ENCODE assay signal across 8 cellular contexts in genomic region chr1:220045356-220046051, GRCh38. TPM values are rescaled to one million over a fixed set of nuclear protein-coding genes. Genes with fewer than 3 reads are reported as not detected.
DNase-seq lines count a peak whose midpoint lies in the region; ATAC-seq and TF ChIP-seq lines count a peak whose summit lies in the region.

No MANE protein-coding gene starts in this region.

- TF ChIP-seq CTCF in CD14-positive monocyte (IDR thresholded peaks at IDR 0.05) (no peak), Panc1 (IDR thresholded peaks at IDR 0.05) (no peak)

- no peaks in the 10 kb centered on the region for H3K27me3 ChIP-seq in Panc1 (ENCODE audit: control insufficient read depth, insufficient read depth, low read length)
- no peaks in the 10 kb centered on the region for H3K27me3 ChIP-seq in muscle layer of duodenum (ENCODE audit: low read depth, low read length)

- peaks cover 0 to 7% of the 10 kb centered on the region in 2 donors for H3K36me3 Mint-ChIP-seq in CD14-positive monocyte
- peaks cover 36% of the 10 kb centered on the region for H3K36me3 Mint-ChIP-seq in dendritic cell treated with granulocyte-macrophage colony-stimulating factor and Interleukin-4, amounts not matched to agents 40 ng/mL and 50 ng/mL, for 4 days (ENCODE audit: low read depth)

- peaks cover 4% of the 10 kb centered on the region; the same call in 1 of the 2 replicates for H3K4me1 ChIP-seq in Panc1 (ENCODE audit: control insufficient read depth, insufficient read depth, low read length)
- H3K4me1 ChIP-seq in muscle layer of duodenum (ENCODE audit: control insufficient read depth in 1 of 2, insufficient read depth in 2 of 2, low read length in 2 of 2), result peaks cover 0 to 8% of the 10 kb centered on the region in 2 donors

- H3K9me3 ChIP-seq in Panc1 (ENCODE audit: control insufficient read depth, insufficient read depth, low read depth, low read length), result no peaks in the 10 kb centered on the region
- H3K9me3 ChIP-seq in muscle layer of duodenum (ENCODE audit: control insufficient read depth in 1 of 2, low read length in 2 of 2), result no peaks in the 10 kb centered on the region

- H3K27ac ChIP-seq in Panc1 (ENCODE audit: low read length) (peak overlapping the region; percentile 95), muscle layer of duodenum (ENCODE audit: low read length) (peak overlapping the region; percentile 75)

- peak overlapping the region; percentile 81 to 93 (median 90) for H3K27ac Mint-ChIP-seq in CD14-positive monocyte
- peak overlapping the region; percentile 90 for H3K27ac Mint-ChIP-seq in dendritic cell treated with granulocyte-macrophage colony-stimulating factor and Interleukin-4, amounts not matched to agents 40 ng/mL and 50 ng/mL, for 4 days

- CTCF ChIA-PET in Panc1 (lab: Charles Lee), result no interaction called here

- H3K9me3 Mint-ChIP-seq in CD14-positive monocyte, result no peaks in the 10 kb centered on the region
- no peaks in the 10 kb centered on the region for H3K9me3 Mint-ChIP-seq in dendritic cell treated with granulocyte-macrophage colony-stimulating factor and Interleukin-4, amounts not matched to agents 40 ng/mL and 50 ng/mL, for 4 days

- H3K4me1 Mint-ChIP-seq in CD14-positive monocyte, result peaks cover 27% of the 10 kb centered on the region
- H3K4me1 Mint-ChIP-seq in dendritic cell treated with granulocyte-macrophage colony-stimulating factor and Interleukin-4, amounts not matched to agents 40 ng/mL and 50 ng/mL, for 4 days (ENCODE audit: low read depth), result peaks cover 20% of the 10 kb centered on the region

- TSS peak; percentile 73 for BruUV-seq in Panc1 (replicated peaks; lab: Mats Ljungman, UMichigan)

- H3K4me3 Mint-ChIP-seq in CD14-positive monocyte, result peak overlapping the region; percentile 92 to 97
- peak overlapping the region; percentile 92 for H3K4me3 Mint-ChIP-seq in dendritic cell treated with granulocyte-macrophage colony-stimulating factor and Interleukin-4, amounts not matched to agents 40 ng/mL and 50 ng/mL, for 4 days

- DNase-seq in CD14-positive monocyte (ENCODE audit: low spot score) (no peak), Panc1 (ENCODE audit: low read depth, low spot score) (peak; percentile 12), NCI-H2107 (lab: John Stamatoyannopoulos, UW) (no peak), NCI-H226 (no peak)

- POLR2A ChIA-PET in Panc1 (lab: Charles Lee), result interaction anchor here (0.6 kb wide), 1 partner anchor 47 kb away, joined by 3 read pairs; no protein-coding TSS in a partner anchor

- ATAC-seq in GM19372 (IDR thresholded peaks at IDR 0.05; ENCODE audit: low read depth, unreplicated experiment), result peak; percentile 20
- no peak for ATAC-seq in Panc1
- no peak for ATAC-seq in GM19452 (IDR thresholded peaks at IDR 0.05; ENCODE audit: unreplicated experiment)

- peaks cover 5% of the 10 kb centered on the region; the same call in 1 of the 2 replicates for H3K36me3 ChIP-seq in Panc1 (ENCODE audit: control insufficient read depth, insufficient read depth, low read length)
- peaks cover 0 to 3% of the 10 kb centered on the region in 2 donors for H3K36me3 ChIP-seq in muscle layer of duodenum (ENCODE audit: control insufficient read depth in 1 of 2, insufficient read depth in 2 of 2, low read length in 2 of 2)

- intact Hi-C loops in CD14-positive monocyte (cut with micrococcal nuclease) (loop anchor here (5.0 kb wide), 1 partner anchor 47 kb away; the partner anchor contains the start of gene IARS2 (in 2 of the 2)), Panc1 (cut with micrococcal nuclease; ENCODE audit: unreplicated experiment) (no loop called here)
- intact Hi-C loops in dendritic cell treated with granulocyte-macrophage colony-stimulating factor and Interleukin-4, amounts not matched to agents 40 ng/mL and 50 ng/mL, for 4 days (cut with micrococcal nuclease), result loop anchor here (1.0 to 2.0 kb wide), 2 partner anchors 43 to 49 kb away; partner anchors contain the start of genes BPNT1 and IARS2

- in situ Hi-C loops in Panc1 (cut with HindIII; ENCODE audit: low pct_unique_long_range_greater_than_20kb, low sequenced_read_pairs), result no loop called here

- H3K27me3 Mint-ChIP-seq in CD14-positive monocyte (ENCODE audit: low read depth in 3 of 3), result peaks cover 0 to 2% (median 0%) of the 10 kb centered on the region in 3 donors
- no peaks in the 10 kb centered on the region for H3K27me3 Mint-ChIP-seq in dendritic cell treated with granulocyte-macrophage colony-stimulating factor and Interleukin-4, amounts not matched to agents 40 ng/mL and 50 ng/mL, for 4 days

- H3K4me3 ChIP-seq in Panc1 (ENCODE audit: low read depth in 2 of 2, low read length in 2 of 2) (peak overlapping the region; percentile 86 to 92), muscle layer of duodenum (ENCODE audit: low read depth in 1 of 2, low read length in 2 of 2) (peak overlapping the region; percentile 58 to 85)

RNA-seq across cellular contexts. Expression of gene EPRS1, which starts 0.8 kb away (rescaled TPM):
- 10 to 100 TPM; 21.1 to 27.6 TPM for polyA plus RNA-seq in CD14-positive monocyte
- total RNA-seq in Panc1 (2021; ENCODE audit: unreplicated experiment), result 143 TPM
- 120 TPM for polyA plus RNA-seq in Panc1 (2012; ENCODE audit: insufficient read length)

RNA-seq across cellular contexts. Expression of gene BPNT1, which starts 44.1 kb away (rescaled TPM):
- polyA plus RNA-seq in CD14-positive monocyte, result 1 to 10 TPM; 5.8 to 9.8 TPM
- total RNA-seq in Panc1 (2021; ENCODE audit: unreplicated experiment), result 20.8 TPM
- polyA plus RNA-seq in Panc1 (2012; ENCODE audit: insufficient read length), result 24.5 TPM

RNA-seq across cellular contexts. Expression of gene IARS2, which starts 48.4 kb away (rescaled TPM):
- polyA plus RNA-seq in CD14-positive monocyte, result 10 to 100 TPM; 36.8 to 42.6 TPM
- total RNA-seq in Panc1 (2021; ENCODE audit: unreplicated experiment), result 106 TPM
- 68.6 TPM for polyA plus RNA-seq in Panc1 (2012; ENCODE audit: insufficient read length)
